ENCODE assay signal across 11 cellular contexts in the genomic region with DNA sequence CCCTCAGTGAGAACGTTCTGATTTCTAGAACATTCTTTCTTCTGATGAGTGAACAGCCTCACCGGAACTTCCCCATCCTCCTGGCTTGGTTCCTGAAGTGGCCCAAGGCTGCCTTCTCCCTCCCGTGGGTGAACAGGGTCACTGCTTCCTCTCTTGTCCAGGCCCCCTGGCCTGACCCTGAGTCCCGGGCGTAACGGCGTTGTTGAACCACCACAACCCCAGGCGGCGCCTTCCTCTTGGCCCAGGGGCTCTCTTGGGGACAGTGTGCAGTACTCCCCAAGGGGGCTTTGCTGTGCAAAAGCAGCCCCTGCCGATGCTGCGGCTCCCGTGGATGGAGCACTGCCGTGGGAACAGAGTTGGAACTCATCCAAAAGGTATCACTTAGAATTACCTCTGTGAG.
A peak's percentile ranks its signal among the peaks of the same experiment; 100 is the strongest.
DNase-seq lines count a peak whose midpoint lies in the region; ATAC-seq and TF ChIP-seq lines count a peak whose summit lies in the region.
"Had no signal": no experiment of that assay in that cellular context is flagged by ENCODE, and none has a peak within 500 bp of the region (broad histone marks: within the 10 kb centered on the region; RNA-seq: fewer than 3 reads in every experiment).

No MANE protein-coding gene starts in this region.

- POLR2A ChIA-PET in MCF 10A (lab: Yijun Ruan, JAX): no interaction called here

- H3K36me3 Mint-ChIP-seq in MCF 10A (ENCODE audit: insufficient read depth, unreplicated experiment): no peaks in the 10 kb centered on the region
- no peaks in the 10 kb centered on the region for H3K36me3 Mint-ChIP-seq in activated T-helper 1 cell treated with anti-CD3 and anti-CD28 coated beads, Interleukin-12 subunit alpha, Interleukin-12 subunit beta, Interleukin-2, Interleukin-4 antibody, amounts not matched to agents 30 ng/mL and 10 ng/mL and 1 ng/mL, durations not matched to agents 14 hours and 24 hours and 36 hours (ENCODE audit: low read depth)
- H3K36me3 Mint-ChIP-seq: activated naive CD8-positive, alpha-beta T cell had no signal

- intact Hi-C loops in breast epithelium (cut with DNase I; ENCODE audit: low total_unique reads) (no loop called here), MCF 10A (cut with micrococcal nuclease) (no loop called here)
- intact Hi-C loops in activated T-helper 1 cell treated with anti-CD3 and anti-CD28 coated beads, Interleukin-12 subunit alpha, Interleukin-12 subunit beta, Interleukin-2, Interleukin-4 antibody, amounts not matched to agents 30 ng/mL and 10 ng/mL and 1 ng/mL, durations not matched to agents 14 hours and 24 hours and 36 hours (cut with micrococcal nuclease): no loop called here

- H3K36me3 ChIP-seq in breast epithelium: no peaks in the 10 kb centered on the region
- H3K36me3 ChIP-seq: transverse colon had no signal

- no TSS peak for BruUV-seq in MCF 10A (replicated peaks; lab: Mats Ljungman, UMichigan)

- no peaks in the 10 kb centered on the region for H3K9me3 Mint-ChIP-seq in MCF 10A (ENCODE audit: unreplicated experiment)
- no peaks in the 10 kb centered on the region for H3K9me3 Mint-ChIP-seq in activated T-helper 1 cell treated with anti-CD3 and anti-CD28 coated beads, Interleukin-12 subunit alpha, Interleukin-12 subunit beta, Interleukin-2, Interleukin-4 antibody, amounts not matched to agents 30 ng/mL and 10 ng/mL and 1 ng/mL, durations not matched to agents 14 hours and 24 hours and 36 hours

- H3K27me3 Mint-ChIP-seq in MCF 10A (ENCODE audit: insufficient read depth, unreplicated experiment): no peaks in the 10 kb centered on the region
- no peaks in the 10 kb centered on the region for H3K27me3 Mint-ChIP-seq in activated T-helper 1 cell treated with anti-CD3 and anti-CD28 coated beads, Interleukin-12 subunit alpha, Interleukin-12 subunit beta, Interleukin-2, Interleukin-4 antibody, amounts not matched to agents 30 ng/mL and 10 ng/mL and 1 ng/mL, durations not matched to agents 14 hours and 24 hours and 36 hours (ENCODE audit: insufficient read depth)
- H3K27me3 Mint-ChIP-seq: activated naive CD8-positive, alpha-beta T cell had no signal

- H3K27ac Mint-ChIP-seq in MCF 10A (ENCODE audit: low read depth, unreplicated experiment): no peak overlapping the region
- peak overlapping the region; percentile 34 for H3K27ac Mint-ChIP-seq in activated T-helper 1 cell treated with anti-CD3 and anti-CD28 coated beads, Interleukin-12 subunit alpha, Interleukin-12 subunit beta, Interleukin-2, Interleukin-4 antibody, amounts not matched to agents 30 ng/mL and 10 ng/mL and 1 ng/mL, durations not matched to agents 14 hours and 24 hours and 36 hours
- H3K27ac Mint-ChIP-seq: activated naive CD8-positive, alpha-beta T cell had no signal

- DNase-seq in breast epithelium (ENCODE audit: low spot score in 2 of 2): no peak
- no peak for DNase-seq in MCF 10A (ENCODE audit: unreplicated experiment)
- DNase-seq in activated T-helper 1 cell treated with anti-CD3 and anti-CD28 coated beads, Interleukin-12 subunit alpha, Interleukin-12 subunit beta, Interleukin-2, Interleukin-4 antibody, amounts not matched to agents 30 ng/mL and 10 ng/mL and 1 ng/mL, durations not matched to agents 14 hours and 24 hours and 36 hours (ENCODE audit: low spot score): no peak
- peak; percentile 75 for DNase-seq in hepatic stellate cell (ENCODE audit: low spot score)
- no peak for DNase-seq in activated gamma-delta T cell (lab: John Stamatoyannopoulos, UW)
- no peak for DNase-seq in stimulated activated CD4-positive, alpha-beta T cell treated with anti-CD3 and anti-CD28 coated beads, Interleukin-15, amount 100 ng/mL, for 24 hours
- DNase-seq: hippocampal formation had no signal

- H3K27ac ChIP-seq in breast epithelium: peak overlapping the region in 1 of 2 donors; percentile 19

- TF ChIP-seq CTCF in breast epithelium (IDR thresholded peaks at IDR 0.05) (no peak), MCF 10A (IDR thresholded peaks at IDR 0.05; ENCODE audit: unreplicated experiment) (no peak)

- H3K4me3 Mint-ChIP-seq in MCF 10A (ENCODE audit: unreplicated experiment): no peak overlapping the region
- H3K4me3 Mint-ChIP-seq in activated T-helper 1 cell treated with anti-CD3 and anti-CD28 coated beads, Interleukin-12 subunit alpha, Interleukin-12 subunit beta, Interleukin-2, Interleukin-4 antibody, amounts not matched to agents 30 ng/mL and 10 ng/mL and 1 ng/mL, durations not matched to agents 14 hours and 24 hours and 36 hours: peak overlapping the region; percentile 26
- H3K4me3 Mint-ChIP-seq: activated naive CD8-positive, alpha-beta T cell had no signal

- CTCF ChIA-PET in MCF 10A (lab: Yijun Ruan, JAX): no interaction called here

- H3K4me1 Mint-ChIP-seq in MCF 10A (ENCODE audit: insufficient read depth, unreplicated experiment): peaks cover 18% of the 10 kb centered on the region
- no peaks in the 10 kb centered on the region for H3K4me1 Mint-ChIP-seq in activated T-helper 1 cell treated with anti-CD3 and anti-CD28 coated beads, Interleukin-12 subunit alpha, Interleukin-12 subunit beta, Interleukin-2, Interleukin-4 antibody, amounts not matched to agents 30 ng/mL and 10 ng/mL and 1 ng/mL, durations not matched to agents 14 hours and 24 hours and 36 hours (ENCODE audit: low read depth)

- H3K27me3 ChIP-seq in breast epithelium: peaks cover 0 to 5% of the 10 kb centered on the region in 2 donors
- H3K27me3 ChIP-seq: transverse colon had no signal

- H3K4me1 ChIP-seq in breast epithelium: no peaks in the 10 kb centered on the region

- peaks cover 0 to 4% of the 10 kb centered on the region in 2 donors for H3K9me3 ChIP-seq in breast epithelium
- H3K9me3 ChIP-seq: transverse colon had no signal

- TF ChIP-seq POLR2A in breast epithelium (IDR thresholded peaks at IDR 0.05): no peak

- peak overlapping the region in 2 of 3 donors; percentile 26 to 40 for H3K4me3 ChIP-seq in breast epithelium
- H3K4me3 ChIP-seq: transverse colon had no signal

- ATAC-seq in GM21447 (IDR thresholded peaks at IDR 0.05; ENCODE audit: unreplicated experiment) (no peak), GM21723 (IDR thresholded peaks at IDR 0.05; ENCODE audit: unreplicated experiment) (no peak)
